In the genomic region with DNA sequence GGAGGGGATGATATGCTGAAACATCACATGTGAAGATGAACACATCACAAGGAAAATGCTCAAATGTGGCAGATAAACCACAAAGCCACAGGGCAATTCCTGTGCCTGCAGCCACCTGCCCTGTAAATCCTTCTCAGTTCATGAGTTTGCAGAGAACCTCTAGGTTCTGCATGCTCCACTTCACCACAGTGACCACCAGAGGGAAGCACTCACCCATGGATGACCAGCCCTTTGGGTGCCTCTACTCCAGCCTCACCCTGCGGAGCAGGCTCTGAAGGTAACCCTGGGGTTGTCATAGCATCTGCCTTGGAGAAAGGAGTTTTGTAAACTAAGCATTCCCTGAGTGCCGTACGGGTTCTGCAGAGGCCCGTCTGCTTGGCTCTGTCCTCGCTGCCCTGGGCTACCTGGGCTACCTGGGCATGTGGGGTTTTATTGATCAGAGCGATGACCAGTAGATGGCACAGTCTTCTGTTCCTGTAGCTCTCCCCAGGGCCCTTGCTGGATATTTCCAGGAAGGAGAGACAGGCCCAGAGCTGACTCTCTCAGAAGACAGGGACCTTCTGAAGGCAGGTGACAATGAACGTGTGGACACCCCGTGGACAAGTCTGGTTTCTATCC, we compare ENCODE assay signal across 9 cellular contexts. TPM values are rescaled to one million over a fixed set of nuclear protein-coding genes. Genes with fewer than 3 reads are reported as not detected.
DNase-seq lines count a peak whose midpoint lies in the region; FAIRE-seq and TF ChIP-seq lines count a peak whose summit lies in the region.
"Had no signal": no experiment of that assay in that cellular context is flagged by ENCODE, and none has a peak within 500 bp of the region (broad histone marks: within the 10 kb centered on the region; RNA-seq: fewer than 3 reads in every experiment).

No MANE protein-coding gene starts in this region.

- H3K4me3 Mint-ChIP-seq in astrocyte (ENCODE audit: unreplicated experiment), result no peak overlapping the region
- no peak overlapping the region for H3K4me3 Mint-ChIP-seq in T-helper 2 cell treated with Interferon-gamma antibody and Interleukin-4, amounts not matched to agents 5 μg/mL and 100 μg/mL, for 36 hours

- peaks cover 6% of the 10 kb centered on the region for H3K4me1 Mint-ChIP-seq in astrocyte (ENCODE audit: low read depth, unreplicated experiment)
- H3K4me1 Mint-ChIP-seq in T-helper 2 cell treated with Interferon-gamma antibody and Interleukin-4, amounts not matched to agents 5 μg/mL and 100 μg/mL, for 36 hours (ENCODE audit: low read depth), result no peaks in the 10 kb centered on the region

- H3K36me3 Mint-ChIP-seq in astrocyte (ENCODE audit: low read depth, unreplicated experiment), result no peaks in the 10 kb centered on the region
- no peaks in the 10 kb centered on the region for H3K36me3 Mint-ChIP-seq in T-helper 2 cell treated with Interferon-gamma antibody and Interleukin-4, amounts not matched to agents 5 μg/mL and 100 μg/mL, for 36 hours (ENCODE audit: low read depth)

- TF ChIP-seq CTCF in astrocyte (IDR thresholded peaks at IDR 0.05; ENCODE audit: insufficient read depth, low read depth, low read length), result peak; percentile 37

- no peaks in the 10 kb centered on the region for H3K4me1 ChIP-seq in astrocyte (ENCODE audit: insufficient read depth, low read length)

- FAIRE-seq in astrocyte (lab: Jason Lieb, UNC), result no peak

- no peak overlapping the region for H3K4me2 ChIP-seq in astrocyte (ENCODE audit: low read length)

- DNase-seq in stimulated activated CD4-positive, alpha-beta T cell treated with anti-CD3 and anti-CD28 coated beads, Interleukin-1b, Interleukin-23, amount 100 ng/mL, for 48 hours, result peak; percentile 24
- no peak for DNase-seq in stimulated activated CD4-positive, alpha-beta T cell treated with anti-CD3 and anti-CD28 coated beads, Interleukin-12 subunit alpha, Interleukin-12 subunit beta, amount 100 ng/mL, for 4 hours
- DNase-seq in LHCN-M2 (ENCODE audit: low read depth), result peak; percentile 5
- DNase-seq in astrocyte (ENCODE audit: low read depth), result no peak
- peak; percentile 21 to 49 for DNase-seq in lung microvascular endothelial cell (ENCODE audit: low read depth in 2 of 2)
- no peak for DNase-seq in GM19240 (ENCODE audit: insufficient read length, low spot score)
- no peak for DNase-seq in T-helper 2 cell treated with Interferon-gamma antibody and Interleukin-4, amounts not matched to agents 5 μg/mL and 100 μg/mL, for 36 hours (ENCODE audit: low spot score)
- no peak for DNase-seq in cortex of kidney (lab: John Stamatoyannopoulos, UW)

- peaks cover 5% of the 10 kb centered on the region for H3K27me3 Mint-ChIP-seq in astrocyte (ENCODE audit: low read depth, unreplicated experiment)
- no peaks in the 10 kb centered on the region for H3K27me3 Mint-ChIP-seq in T-helper 2 cell treated with Interferon-gamma antibody and Interleukin-4, amounts not matched to agents 5 μg/mL and 100 μg/mL, for 36 hours (ENCODE audit: low read depth)

- no peak overlapping the region for H3K27ac Mint-ChIP-seq in astrocyte (ENCODE audit: unreplicated experiment)
- H3K27ac Mint-ChIP-seq in T-helper 2 cell treated with Interferon-gamma antibody and Interleukin-4, amounts not matched to agents 5 μg/mL and 100 μg/mL, for 36 hours, result no peak overlapping the region

- no peaks in the 10 kb centered on the region for H3K27me3 ChIP-seq in astrocyte (ENCODE audit: insufficient read depth, low read length)

- H3K79me2 ChIP-seq in astrocyte (ENCODE audit: insufficient read depth, low read length), result no peaks in the 10 kb centered on the region

- H3K27ac ChIP-seq in astrocyte (ENCODE audit: low read depth, low read length), result no peak overlapping the region

- no peaks in the 10 kb centered on the region for H3K36me3 ChIP-seq in astrocyte (ENCODE audit: insufficient read depth, low read length)

- no peak overlapping the region for H3K9ac ChIP-seq in astrocyte (ENCODE audit: low read length)

- no peaks in the 10 kb centered on the region for H4K20me1 ChIP-seq in astrocyte (ENCODE audit: insufficient read depth, low read length)

- H3K4me3 ChIP-seq in astrocyte (ENCODE audit: insufficient read depth, low read depth, low read length), result no peak overlapping the region

- H3K9me3 ChIP-seq in astrocyte (ENCODE audit: insufficient read depth, low read depth, low read length), result no peaks in the 10 kb centered on the region

- peaks cover 3% of the 10 kb centered on the region for H3K9me3 Mint-ChIP-seq in astrocyte (ENCODE audit: unreplicated experiment)
- H3K9me3 Mint-ChIP-seq in T-helper 2 cell treated with Interferon-gamma antibody and Interleukin-4, amounts not matched to agents 5 μg/mL and 100 μg/mL, for 36 hours, result no peaks in the 10 kb centered on the region

- H2AFZ ChIP-seq in astrocyte (ENCODE audit: low read depth, low read length), result no peak overlapping the region

RNA-seq across cellular contexts. Expression of a gene that starts 31.7 kb away (rescaled TPM):
- not detected in 2 replicates for total RNA-seq in LHCN-M2 (2014; rRNA removed)
- not detected for polyA plus RNA-seq in LHCN-M2 (2012)
- total RNA-seq in astrocyte, result not detected in 2 replicates
- total RNA-seq in lung microvascular endothelial cell, result not detected in 2 replicates
- polyA plus RNA-seq: esophagus had no signal

RNA-seq across cellular contexts. Expression of a gene that starts 44.1 kb away (rescaled TPM):
- total RNA-seq in LHCN-M2 (2014; rRNA removed) (not detected in 2 replicates), astrocyte (1.7 and 2.9 TPM in 2 replicates), lung microvascular endothelial cell (not detected in 2 replicates)
- not detected for polyA plus RNA-seq in LHCN-M2 (2012)

Comparison
In these comparisons a context has a peak if more than half of its experiments do, and no peak if none do; other contexts are left out.
1. DNase-seq: peak in stimulated activated CD4-positive, alpha-beta T cell treated with anti-CD3 and anti-CD28 coated beads, Interleukin-1b, Interleukin-23, amount 100 ng/mL, for 48 hours (single experiment), LHCN-M2 (single experiment) and lung microvascular endothelial cell (2 of 2); none in stimulated activated CD4-positive, alpha-beta T cell treated with anti-CD3 and anti-CD28 coated beads, Interleukin-12 subunit alpha, Interleukin-12 subunit beta, amount 100 ng/mL, for 4 hours (single experiment), astrocyte (single experiment), GM19240 (single experiment), T-helper 2 cell treated with Interferon-gamma antibody and Interleukin-4, amounts not matched to agents 5 μg/mL and 100 μg/mL, for 36 hours (single experiment) and cortex of kidney (single experiment).